1 cellular context compared by ENCODE assay signal in the genomic region with DNA sequence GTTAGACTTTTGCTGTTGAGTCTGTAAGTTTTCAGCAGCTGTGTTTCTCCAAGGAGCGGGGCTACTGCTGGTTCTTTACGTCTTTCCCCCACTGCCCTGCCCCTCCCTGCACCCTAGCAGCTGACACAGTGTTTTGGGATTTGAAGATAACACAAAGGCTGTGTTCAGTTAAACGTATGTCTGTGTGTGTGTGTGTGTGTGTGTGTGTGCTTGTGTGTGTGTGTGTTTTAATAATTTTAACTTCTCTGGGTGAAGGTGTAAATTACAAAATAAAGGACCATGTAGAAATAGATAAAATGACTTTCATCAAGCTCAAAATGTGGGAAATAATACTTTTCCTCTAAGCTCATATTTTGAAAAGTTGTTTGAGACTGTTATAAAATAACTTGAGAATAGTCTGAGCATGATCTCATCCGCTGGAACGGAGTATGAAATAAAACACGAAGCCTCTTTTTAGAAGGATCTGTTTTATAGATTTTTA.
TF ChIP-seq lines count a peak whose summit lies in the region.

No MANE protein-coding gene starts in this region.

TF ChIP-seq in WTC11, 78 proteins besides CTCF, POLR2A, EP300 and RAD21 (continued from another document):
- TF ChIP-seq ERG (CRISPR knock-in tag; IDR thresholded peaks at IDR 0.05): no peak
